Comparison of ENCODE assay signal across 8 cellular contexts in genomic region chr2:84022810-84023431, GRCh38.
A peak's percentile ranks its signal among the peaks of the same experiment; 100 is the strongest.
DNase-seq lines count a peak whose midpoint lies in the region; ATAC-seq, FAIRE-seq and TF ChIP-seq lines count a peak whose summit lies in the region.

No MANE protein-coding gene starts in this region.

- peak; percentile 33 to 69 (median 54) for TF ChIP-seq CTCF in heart left ventricle (IDR thresholded peaks at IDR 0.05)

- no peak overlapping the region for H3K27ac ChIP-seq in heart left ventricle

- no peak for ATAC-seq in heart left ventricle
- no peak for ATAC-seq in Right ventricle myocardium superior (ENCODE audit: poor library complexity)
- ATAC-seq in GM19397 (IDR thresholded peaks at IDR 0.05; ENCODE audit: unreplicated experiment) = no peak

- no peak overlapping the region for H3K4me3 ChIP-seq in heart left ventricle

- TF ChIP-seq POLR2A in heart left ventricle (IDR thresholded peaks at IDR 0.05) (no peak), erythroblast (IDR thresholded peaks at IDR 0.05; ENCODE audit: low read length) (no peak)

- intact Hi-C loops in heart left ventricle (cut with DNase I) (loop anchor here (2.0 to 5.0 kb wide), 4 partner anchors 279 to 294 kb away; no protein-coding TSS in a partner anchor), Right ventricle myocardium superior (cut with DNase I) (loop anchor here (10.0 kb wide), 1 partner anchor 292 kb away; no protein-coding TSS in a partner anchor)

- no peak for FAIRE-seq in HTR-8/SVneo (lab: Jason Lieb, UNC)
- FAIRE-seq in RCC 7860 (lab: Jason Lieb, UNC) = peak; percentile 63

- H3K9me3 ChIP-seq in heart left ventricle = no peaks in the 10 kb centered on the region

- WGBS in heart left ventricle, 4 donors = 39 to 43% (median 40%) methylated on average over 5 of the region's 5 CpGs

- peak in 1 of 5 donors; percentile 8 for DNase-seq in heart left ventricle
- no peak for DNase-seq in Right ventricle myocardium superior
- DNase-seq in HTR-8/SVneo (ENCODE audit: insufficient read length, low spot score) = peak; percentile 33
- DNase-seq in RCC 7860 (ENCODE audit: low spot score) = peak; percentile 51
- peak; percentile 27 to 63 for DNase-seq in erythroblast (lab: John Stamatoyannopoulos, UW)
- peak; percentile 63 for DNase-seq in pons (ENCODE audit: low spot score)
- DNase-seq in DMS79 (lab: John Stamatoyannopoulos, UW) = no peak

- H3K4me1 ChIP-seq in heart left ventricle = no peaks in the 10 kb centered on the region

- no peaks in the 10 kb centered on the region for H3K36me3 ChIP-seq in heart left ventricle

- H3K27me3 ChIP-seq in heart left ventricle = no peaks in the 10 kb centered on the region

Comparison
In these comparisons a context has a peak if more than half of its experiments do, and no peak if none do; other contexts are left out.
1. DNase-seq: peak in HTR-8/SVneo (single experiment), RCC 7860 (single experiment), erythroblast (2 of 2) and pons (single experiment); none in Right ventricle myocardium superior (single experiment) and DMS79 (single experiment).